In the genomic region with DNA sequence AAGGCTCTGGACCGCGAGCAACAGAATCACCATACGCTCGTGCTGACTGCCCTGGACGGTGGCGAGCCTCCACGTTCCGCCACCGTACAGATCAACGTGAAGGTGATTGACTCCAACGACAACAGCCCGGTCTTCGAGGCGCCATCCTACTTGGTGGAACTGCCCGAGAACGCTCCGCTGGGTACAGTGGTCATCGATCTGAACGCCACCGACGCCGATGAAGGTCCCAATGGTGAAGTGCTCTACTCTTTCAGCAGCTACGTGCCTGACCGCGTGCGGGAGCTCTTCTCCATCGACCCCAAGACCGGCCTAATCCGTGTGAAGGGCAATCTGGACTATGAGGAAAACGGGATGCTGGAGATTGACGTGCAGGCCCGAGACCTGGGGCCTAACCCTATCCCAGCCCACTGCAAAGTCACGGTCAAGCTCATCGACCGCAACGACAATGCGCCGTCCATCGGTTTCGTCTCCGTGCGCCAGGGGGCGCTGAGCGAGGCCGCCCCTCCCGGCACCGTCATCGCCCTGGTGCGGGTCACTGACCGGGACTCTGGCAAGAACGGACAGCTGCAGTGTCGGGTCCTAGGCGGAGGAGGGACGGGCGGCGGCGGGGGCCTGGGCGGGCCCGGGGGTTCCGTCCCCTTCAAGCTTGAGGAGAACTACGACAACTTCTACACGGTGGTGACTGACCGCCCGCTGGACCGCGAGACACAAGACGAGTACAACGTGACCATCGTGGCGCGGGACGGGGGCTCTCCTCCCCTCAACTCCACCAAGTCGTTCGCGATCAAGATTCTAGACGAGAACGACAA, we compare ENCODE assay signal across 9 cellular contexts. TPM values are rescaled to one million over a fixed set of nuclear protein-coding genes. Genes with fewer than 3 reads are reported as not detected.
A peak's percentile ranks its signal among the peaks of the same experiment; 100 is the strongest.
DNase-seq lines count a peak whose midpoint lies in the region; ATAC-seq, FAIRE-seq and TF ChIP-seq lines count a peak whose summit lies in the region.
"Had no signal": no experiment of that assay in that cellular context is flagged by ENCODE, and none has a peak within 500 bp of the region (broad histone marks: within the 10 kb centered on the region; RNA-seq: fewer than 3 reads in every experiment).

No MANE protein-coding gene starts in this region.

- TF ChIP-seq CTCF in adrenal gland (IDR thresholded peaks at IDR 0.05), result peak in 4 of 6 experiments; percentile 13 to 45 (median 38)
- peak; percentile 46 to 77 for TF ChIP-seq CTCF in right atrium auricular region (IDR thresholded peaks at IDR 0.05)
- peak; percentile 5 for TF ChIP-seq CTCF in parathyroid adenoma (IDR thresholded peaks at IDR 0.05)

- peaks cover 0 to 2% of the 10 kb centered on the region in 2 donors for H3K36me3 Mint-ChIP-seq in CD4-positive, alpha-beta memory T cell
- peaks cover 8% of the 10 kb centered on the region for H3K36me3 Mint-ChIP-seq in activated T-helper 2 cell treated with anti-CD3 and anti-CD28 coated beads, Interferon-gamma antibody, Interleukin-2, Interleukin-4, amounts not matched to agents 10 μg/mL and 5 μg/mL and 100 μg/mL, durations not matched to agents 14 hours and 24 hours and 36 hours (ENCODE audit: low read depth)

- peaks cover 34 to 49% of the 10 kb centered on the region in 2 donors for H3K27me3 Mint-ChIP-seq in CD4-positive, alpha-beta memory T cell
- H3K27me3 Mint-ChIP-seq in activated T-helper 2 cell treated with anti-CD3 and anti-CD28 coated beads, Interferon-gamma antibody, Interleukin-2, Interleukin-4, amounts not matched to agents 10 μg/mL and 5 μg/mL and 100 μg/mL, durations not matched to agents 14 hours and 24 hours and 36 hours (ENCODE audit: low read depth), result peaks cover 61% of the 10 kb centered on the region

- H3K4me3 ChIP-seq in CD4-positive, alpha-beta memory T cell (ENCODE audit: low read length in 2 of 2), result no peak overlapping the region
- peak overlapping the region in 1 of 4 donors; percentile 64 for H3K4me3 ChIP-seq in adrenal gland
- peak overlapping the region; percentile 51 to 54 for H3K4me3 ChIP-seq in right atrium auricular region
- H3K4me3 ChIP-seq in parathyroid adenoma (ENCODE audit: low read depth, low read length), result no peak overlapping the region
- peak overlapping the region in 1 of 2 donors; percentile 26 for H3K4me3 ChIP-seq in small intestine (ENCODE audit: low read depth in 1 of 2, low read length in 2 of 2)
- H3K4me3 ChIP-seq in mesenchymal stem cell (ENCODE audit: insufficient read depth in 1 of 2, low read depth in 1 of 2, low read length in 2 of 2), result no peak overlapping the region

- H3K4me3 Mint-ChIP-seq in CD4-positive, alpha-beta memory T cell, result peak overlapping the region; percentile 30 to 87 (median 65)
- H3K4me3 Mint-ChIP-seq in activated T-helper 2 cell treated with anti-CD3 and anti-CD28 coated beads, Interferon-gamma antibody, Interleukin-2, Interleukin-4, amounts not matched to agents 10 μg/mL and 5 μg/mL and 100 μg/mL, durations not matched to agents 14 hours and 24 hours and 36 hours (ENCODE audit: low read depth), result no peak overlapping the region

- peaks cover 4% of the 10 kb centered on the region for H3K27me3 ChIP-seq in CD4-positive, alpha-beta memory T cell (ENCODE audit: insufficient read depth, low read length)
- peaks cover 30% of the 10 kb centered on the region for H3K27me3 ChIP-seq in adrenal gland
- peaks cover 4 to 6% of the 10 kb centered on the region in 2 donors for H3K27me3 ChIP-seq in right atrium auricular region
- no peaks in the 10 kb centered on the region for H3K27me3 ChIP-seq in parathyroid adenoma (ENCODE audit: control insufficient read depth, insufficient read depth, low read length)
- peaks cover 8 to 34% of the 10 kb centered on the region in 2 donors for H3K27me3 ChIP-seq in small intestine (ENCODE audit: control insufficient read depth in 2 of 2, insufficient read depth in 2 of 2, low read length in 2 of 2)
- H3K27me3 ChIP-seq in mesenchymal stem cell (ENCODE audit: control insufficient read depth in 1 of 2, insufficient read depth in 1 of 2, low read length in 2 of 2), result peaks cover 40 to 67% of the 10 kb centered on the region in 2 experiments

- H3K79me1 ChIP-seq in mesenchymal stem cell (replicated peaks; ENCODE audit: low read length, poor library complexity, severe bottlenecking), result no peaks in the 10 kb centered on the region

- H2BK12ac ChIP-seq in mesenchymal stem cell (ENCODE audit: low read length in 2 of 2), result no peak overlapping the region

- no peak overlapping the region for H2BK5ac ChIP-seq in mesenchymal stem cell (ENCODE audit: low read depth, low read length, poor library complexity, severe bottlenecking)

- POLR2A ChIA-PET in CD4-positive, alpha-beta memory T cell (lab: Charles Lee; ENCODE audit: partially characterized antibody), result no interaction called here

- intact Hi-C loops in CD4-positive, alpha-beta memory T cell (cut with micrococcal nuclease), result no loop called here
- intact Hi-C loops in adrenal gland (cut with DNase I), result loop anchor here in 1 of 2 donors (10.0 kb wide), 1 partner anchor 221 kb away; no protein-coding TSS in a partner anchor
- intact Hi-C loops in activated T-helper 2 cell treated with anti-CD3 and anti-CD28 coated beads, Interferon-gamma antibody, Interleukin-2, Interleukin-4, amounts not matched to agents 10 μg/mL and 5 μg/mL and 100 μg/mL, durations not matched to agents 14 hours and 24 hours and 36 hours (cut with micrococcal nuclease), result no loop called here

- H3K4me1 Mint-ChIP-seq in CD4-positive, alpha-beta memory T cell, result peaks cover 23 to 62% (median 42%) of the 10 kb centered on the region in 4 donors
- H3K4me1 Mint-ChIP-seq in activated T-helper 2 cell treated with anti-CD3 and anti-CD28 coated beads, Interferon-gamma antibody, Interleukin-2, Interleukin-4, amounts not matched to agents 10 μg/mL and 5 μg/mL and 100 μg/mL, durations not matched to agents 14 hours and 24 hours and 36 hours (ENCODE audit: low read depth), result peaks cover 24% of the 10 kb centered on the region

- H3K18ac ChIP-seq in mesenchymal stem cell (ENCODE audit: low read depth in 1 of 2, low read length in 2 of 2), result no peak overlapping the region

- FAIRE-seq in small intestine (lab: Jason Lieb, UNC), result no peak

- no peak overlapping the region for H2AK5ac ChIP-seq in mesenchymal stem cell (ENCODE audit: low read length, severe bottlenecking)

- H2BK15ac ChIP-seq in mesenchymal stem cell (ENCODE audit: low read depth, poor library complexity, severe bottlenecking), result no peak overlapping the region

- TF ChIP-seq POLR2A in adrenal gland (IDR thresholded peaks at IDR 0.05), result no peak

- H3K4ac ChIP-seq in mesenchymal stem cell (ENCODE audit: low read depth in 1 of 2, low read length in 2 of 2), result no peak overlapping the region

- peaks cover 0 to 20% (median 4%) of the 10 kb centered on the region in 8 donors for H3K9me3 Mint-ChIP-seq in CD4-positive, alpha-beta memory T cell
- no peaks in the 10 kb centered on the region for H3K9me3 Mint-ChIP-seq in activated T-helper 2 cell treated with anti-CD3 and anti-CD28 coated beads, Interferon-gamma antibody, Interleukin-2, Interleukin-4, amounts not matched to agents 10 μg/mL and 5 μg/mL and 100 μg/mL, durations not matched to agents 14 hours and 24 hours and 36 hours

- H3K9ac ChIP-seq in parathyroid adenoma (no peak overlapping the region), mesenchymal stem cell (ENCODE audit: low read length) (no peak overlapping the region)

- no peaks in the 10 kb centered on the region for H3K36me3 ChIP-seq in CD4-positive, alpha-beta memory T cell (ENCODE audit: insufficient read depth, low read length)
- H3K36me3 ChIP-seq in adrenal gland (replicated peaks in 1 of 2), result no peaks in the 10 kb centered on the region
- no peaks in the 10 kb centered on the region for H3K36me3 ChIP-seq in right atrium auricular region
- H3K36me3 ChIP-seq in parathyroid adenoma (ENCODE audit: control insufficient read depth, insufficient read depth, low read length), result no peaks in the 10 kb centered on the region
- no peaks in the 10 kb centered on the region for H3K36me3 ChIP-seq in small intestine (ENCODE audit: control insufficient read depth in 2 of 2, insufficient read depth in 2 of 2, low read length in 2 of 2)
- H3K36me3 ChIP-seq in mesenchymal stem cell (ENCODE audit: control insufficient read depth in 1 of 2, insufficient read depth in 2 of 2, low read depth in 1 of 2, low read length in 2 of 2), result peaks cover 0 to 8% of the 10 kb centered on the region in 2 experiments

- CTCF ChIA-PET in CD4-positive, alpha-beta memory T cell (lab: Charles Lee; ENCODE audit: partially characterized antibody), result no interaction called here

- peaks cover 27% of the 10 kb centered on the region for H3K4me1 ChIP-seq in CD4-positive, alpha-beta memory T cell (ENCODE audit: insufficient read depth, low read length)
- H3K4me1 ChIP-seq in adrenal gland (replicated peaks in 1 of 2) (peaks cover 14 to 24% of the 10 kb centered on the region in 2 donors), right atrium auricular region (peaks cover 0 to 21% of the 10 kb centered on the region in 2 donors), parathyroid adenoma (no peaks in the 10 kb centered on the region), small intestine (ENCODE audit: control insufficient read depth in 2 of 2, insufficient read depth in 1 of 2, low read depth in 1 of 2, low read length in 1 of 2) (no peaks in the 10 kb centered on the region), mesenchymal stem cell (ENCODE audit: control insufficient read depth, insufficient read depth, low read depth, low read length) (peaks cover 16% of the 10 kb centered on the region)

- H2AFZ ChIP-seq in parathyroid adenoma (no peak overlapping the region), mesenchymal stem cell (ENCODE audit: low read depth, low read length) (no peak overlapping the region)

- no peaks in the 10 kb centered on the region for H3K9me3 ChIP-seq in CD4-positive, alpha-beta memory T cell (ENCODE audit: control insufficient read depth in 1 of 2, low read length in 2 of 2)
- H3K9me3 ChIP-seq in adrenal gland (replicated peaks in 1 of 3) (no peaks in the 10 kb centered on the region), right atrium auricular region (no peaks in the 10 kb centered on the region), parathyroid adenoma (ENCODE audit: control insufficient read depth, low read length) (no peaks in the 10 kb centered on the region), small intestine (ENCODE audit: control insufficient read depth, low read depth) (no peaks in the 10 kb centered on the region), mesenchymal stem cell (ENCODE audit: control insufficient read depth, low read length) (no peaks in the 10 kb centered on the region)

- H3K79me2 ChIP-seq in parathyroid adenoma, result no peaks in the 10 kb centered on the region

- no peak for DNase-seq in CD4-positive, alpha-beta memory T cell
- DNase-seq in adrenal gland (peak in 6 of 7 donors; percentile 18 to 82 (median 34)), right atrium auricular region (ENCODE audit: low spot score) (peak; percentile 71), small intestine (no peak), mesenchymal stem cell (no peak)
- DNase-seq in activated T-helper 2 cell treated with anti-CD3 and anti-CD28 coated beads, Interferon-gamma antibody, Interleukin-2, Interleukin-4, amounts not matched to agents 10 μg/mL and 5 μg/mL and 100 μg/mL, durations not matched to agents 14 hours and 24 hours and 36 hours (ENCODE audit: low spot score), result no peak
- DNase-seq: GF-D8 had no signal

- no peak overlapping the region for H3K23ac ChIP-seq in mesenchymal stem cell (ENCODE audit: low read length in 2 of 2)

- no peak overlapping the region for H4K91ac ChIP-seq in mesenchymal stem cell (ENCODE audit: low read length)

- H3K27ac Mint-ChIP-seq in CD4-positive, alpha-beta memory T cell, result peak overlapping the region in 1 of 7 donors; percentile 70
- no peak overlapping the region for H3K27ac Mint-ChIP-seq in activated T-helper 2 cell treated with anti-CD3 and anti-CD28 coated beads, Interferon-gamma antibody, Interleukin-2, Interleukin-4, amounts not matched to agents 10 μg/mL and 5 μg/mL and 100 μg/mL, durations not matched to agents 14 hours and 24 hours and 36 hours

- 9 to 13% (median 11%) methylated on average over 13 to 77 of the region's 77 CpGs for WGBS in adrenal gland, 4 donors
- WGBS in small intestine, 3 donors, result 9 to 30% (median 27%) methylated on average over 70 to 77 of the region's 77 CpGs
- WGBS in mesenchymal stem cell, result 65% methylated on average over 77 of the region's 77 CpGs

- no peak for ATAC-seq in GM19023 (IDR thresholded peaks at IDR 0.05; ENCODE audit: unreplicated experiment)

- H3K4me2 ChIP-seq in parathyroid adenoma (ENCODE audit: low read length) (peak overlapping the region; percentile 77), mesenchymal stem cell (ENCODE audit: low read length, poor library complexity, severe bottlenecking) (no peak overlapping the region)

- no peak overlapping the region for H2BK120ac ChIP-seq in mesenchymal stem cell (ENCODE audit: low read depth, low read length)

- no peak overlapping the region for H3K27ac ChIP-seq in CD4-positive, alpha-beta memory T cell (ENCODE audit: low read depth, low read length)
- peak overlapping the region in 1 of 5 donors; percentile 61 for H3K27ac ChIP-seq in adrenal gland
- peak overlapping the region; percentile 72 to 79 for H3K27ac ChIP-seq in right atrium auricular region
- no peak overlapping the region for H3K27ac ChIP-seq in parathyroid adenoma
- H3K27ac ChIP-seq in small intestine (ENCODE audit: low read depth in 1 of 2, low read length in 1 of 2), result peak overlapping the region in 1 of 2 donors; percentile 39
- no peak overlapping the region for H3K27ac ChIP-seq in mesenchymal stem cell (ENCODE audit: low read length, poor library complexity, severe bottlenecking)

- no peak overlapping the region for H3K14ac ChIP-seq in mesenchymal stem cell (ENCODE audit: low read length in 2 of 2)

- no peak overlapping the region for H4K8ac ChIP-seq in mesenchymal stem cell (ENCODE audit: low read length)

RNA-seq across cellular contexts. Expression of gene PCDH17, which starts 1.8 kb away (rescaled TPM):
- total RNA-seq in CD4-positive, alpha-beta memory T cell, result not detected
- not detected for polyA plus RNA-seq in CD4-positive, alpha-beta memory T cell
- total RNA-seq in adrenal gland, result 10 to 100 TPM in 1 of 8 donors, 1 to 10 TPM in 7; 4.8 to 12.3 (median 6.0) TPM
- polyA plus RNA-seq in adrenal gland, result 1 to 10 TPM in 2 of 3 donors, under 1 TPM in 1; 0.47 to 4.4 (median 1.5) TPM
- 1 to 10 TPM; 3.6 to 7.4 TPM for total RNA-seq in right atrium auricular region
- polyA plus RNA-seq in small intestine, result 1 to 10 TPM in 1 of 3 donors, under 1 TPM in 1, not detected in 1; 0.22 to 1.9 TPM
- not detected in 2 replicates for total RNA-seq in activated T-helper 2 cell treated with anti-CD3 and anti-CD28 coated beads, Interferon-gamma antibody, Interleukin-2, Interleukin-4, amounts not matched to agents 10 μg/mL and 5 μg/mL and 100 μg/mL, durations not matched to agents 14 hours and 24 hours and 36 hours
- polyA plus RNA-seq in mesenchymal stem cell (2013, experiment 1 of 2), result 4.6 TPM
- polyA plus RNA-seq in mesenchymal stem cell (2013, experiment 2 of 2), result 4.4 TPM

Comparison
In these comparisons a context has a peak if more than half of its experiments do, and no peak if none do; other contexts are left out.
1. DNase-seq: peak in adrenal gland (6 of 7) and right atrium auricular region (single experiment); none in CD4-positive, alpha-beta memory T cell (0 of 5), small intestine (single experiment), activated T-helper 2 cell treated with anti-CD3 and anti-CD28 coated beads, Interferon-gamma antibody, Interleukin-2, Interleukin-4, amounts not matched to agents 10 μg/mL and 5 μg/mL and 100 μg/mL, durations not matched to agents 14 hours and 24 hours and 36 hours (single experiment) and mesenchymal stem cell (single experiment).
2. H3K27ac ChIP-seq: peak in right atrium auricular region (2 of 2); none in CD4-positive, alpha-beta memory T cell (single experiment), parathyroid adenoma (single experiment) and mesenchymal stem cell (single experiment).
3. H3K4me3 ChIP-seq: peak in right atrium auricular region (2 of 2); none in CD4-positive, alpha-beta memory T cell (0 of 2), parathyroid adenoma (single experiment) and mesenchymal stem cell (0 of 2).
4. CTCF ChIP-seq: peak in every context shown above with its lines; median percentile 62 in right atrium auricular region; 38 in adrenal gland; 5 in parathyroid adenoma.